ENCODE assay signal across 8 cellular contexts in the genomic region with DNA sequence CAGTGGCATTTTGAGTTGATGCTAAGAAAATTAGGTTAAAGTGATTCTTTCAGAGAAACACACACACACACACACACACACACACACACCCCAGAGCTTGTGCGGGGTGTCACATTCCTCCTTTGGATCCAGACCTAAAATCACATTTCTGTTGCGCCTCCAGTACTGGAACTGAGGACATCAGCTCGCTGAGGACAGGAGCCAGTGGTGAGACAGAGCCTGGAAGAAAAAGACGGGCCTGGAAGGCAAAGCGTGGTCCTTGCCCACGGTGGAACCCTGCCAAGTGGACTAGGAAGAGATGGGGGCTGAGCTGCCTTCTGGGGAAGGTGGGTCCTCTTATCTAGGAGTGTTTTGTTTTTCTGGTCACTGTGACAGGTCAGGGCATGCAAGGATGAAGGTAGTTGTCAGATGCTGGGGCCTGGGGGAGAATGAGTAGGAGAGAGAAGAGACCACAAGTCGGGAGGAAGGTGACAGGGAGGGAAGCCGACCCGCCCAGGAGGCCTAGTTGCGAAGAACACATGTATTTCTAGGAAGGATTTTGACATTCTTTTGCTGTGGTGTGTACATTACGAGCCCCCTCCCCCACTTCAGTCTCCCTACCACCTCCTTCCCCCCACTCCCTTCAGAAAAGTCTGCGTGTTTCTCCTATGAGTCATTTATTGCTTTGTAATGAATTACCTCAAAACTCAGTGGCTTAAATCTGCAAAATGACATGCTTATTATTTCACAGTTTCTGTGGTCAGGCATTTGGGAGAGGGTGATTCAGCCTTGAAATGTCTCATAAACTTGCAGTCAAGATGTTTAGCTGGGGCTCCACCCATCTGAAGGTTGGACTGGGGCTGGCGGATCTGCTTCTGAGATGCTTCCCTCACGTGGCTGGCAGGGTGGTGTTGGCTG. TPM values are rescaled to one million over a fixed set of nuclear protein-coding genes. Genes with fewer than 3 reads are reported as not detected.
A peak's percentile ranks its signal among the peaks of the same experiment; 100 is the strongest.
DNase-seq lines count a peak whose midpoint lies in the region; ATAC-seq and TF ChIP-seq lines count a peak whose summit lies in the region.

No MANE protein-coding gene starts in this region.

- peaks cover 0 to 23% (median 13%) of the 10 kb centered on the region in 11 experiments; a peak in 12 of 22 replicates for H4K20me1 ChIP-seq in BLaER1 treated with 17β-estradiol and CSF1 and Interleukin-3, amounts not matched to agents 10 nM and 100 nM

- H3K4me3 Mint-ChIP-seq in activated T-cell treated with anti-CD3 and anti-CD28 coated beads, Interleukin-2, amount 50 U/mL, for 72 hours = peak overlapping the region in 1 of 2 donors; percentile 33

- peak; percentile 61; the same call in 1 of the 2 replicates for TF ChIP-seq EP300 in Ishikawa (IDR thresholded peaks at IDR 0.05; ENCODE audit: borderline replicate concordance)

- peaks cover 5 to 16% (median 13%) of the 10 kb centered on the region in 11 experiments; a peak in 20 of 22 replicates for H3K9me3 ChIP-seq in BLaER1 treated with 17β-estradiol and CSF1 and Interleukin-3, amounts not matched to agents 10 nM and 100 nM (replicated peaks in 1 of 11)
- H3K9me3 ChIP-seq in mesenchymal stem cell (ENCODE audit: control insufficient read depth, low read length) = peaks cover 29% of the 10 kb centered on the region

- H3K18ac ChIP-seq in mesenchymal stem cell (ENCODE audit: low read depth in 1 of 2, low read length in 2 of 2) = peak overlapping the region; percentile 82 to 84

- H3K23ac ChIP-seq in mesenchymal stem cell (ENCODE audit: low read length in 2 of 2) = no peak overlapping the region

- H3K4me2 ChIP-seq in BLaER1 treated with 17β-estradiol and CSF1 and Interleukin-3, amounts not matched to agents 10 nM and 100 nM = peak overlapping the region in 10 of 11 experiments; percentile 10 to 74 (median 60); a peak in 19 of 22 replicates
- peak overlapping the region; percentile 1 for H3K4me2 ChIP-seq in mesenchymal stem cell (ENCODE audit: low read length, poor library complexity, severe bottlenecking)

- H3K4ac ChIP-seq in mesenchymal stem cell (ENCODE audit: low read depth in 1 of 2, low read length in 2 of 2) = peak overlapping the region in 1 of 2 experiments; percentile 87

- H2BK5ac ChIP-seq in mesenchymal stem cell (ENCODE audit: low read depth, low read length, poor library complexity, severe bottlenecking) = peak overlapping the region; percentile 99

- peaks cover 0 to 2% of the 10 kb centered on the region in 2 donors for H3K9me3 Mint-ChIP-seq in activated T-cell treated with anti-CD3 and anti-CD28 coated beads, Interleukin-2, amount 50 U/mL, for 72 hours

- H3K36me3 ChIP-seq in BLaER1 treated with 17β-estradiol and CSF1 and Interleukin-3, amounts not matched to agents 10 nM and 100 nM = no peaks in the 10 kb centered on the region
- peaks cover 0 to 8% of the 10 kb centered on the region in 2 experiments for H3K36me3 ChIP-seq in mesenchymal stem cell (ENCODE audit: control insufficient read depth in 1 of 2, insufficient read depth in 2 of 2, low read depth in 1 of 2, low read length in 2 of 2)

- H2AK5ac ChIP-seq in mesenchymal stem cell (ENCODE audit: low read length, severe bottlenecking) = peak overlapping the region; percentile 98

- H3K4me3 ChIP-seq in BLaER1 treated with 17β-estradiol and CSF1 and Interleukin-3, amounts not matched to agents 10 nM and 100 nM = no peak overlapping the region
- peak overlapping the region in 1 of 2 experiments; percentile 47 for H3K4me3 ChIP-seq in mesenchymal stem cell (ENCODE audit: insufficient read depth in 1 of 2, low read depth in 1 of 2, low read length in 2 of 2)

- no peak for TF ChIP-seq RAD21 in Ishikawa (IDR thresholded peaks at IDR 0.05; ENCODE audit: low read depth)

- peak overlapping the region; percentile 75 for H2BK12ac ChIP-seq in mesenchymal stem cell (ENCODE audit: low read length in 2 of 2)

- H3K36me3 Mint-ChIP-seq in activated T-cell treated with anti-CD3 and anti-CD28 coated beads, Interleukin-2, amount 50 U/mL, for 72 hours (ENCODE audit: insufficient read depth in 2 of 2) = peaks cover 3 to 6% of the 10 kb centered on the region in 2 donors

- peak overlapping the region in 8 of 11 experiments; percentile 6 to 62 (median 47); a peak in 10 of 22 replicates for H3K27ac ChIP-seq in BLaER1 treated with 17β-estradiol and CSF1 and Interleukin-3, amounts not matched to agents 10 nM and 100 nM
- peak overlapping the region; percentile 98 for H3K27ac ChIP-seq in mesenchymal stem cell (ENCODE audit: low read length, poor library complexity, severe bottlenecking)

- ATAC-seq in activated T-cell treated with anti-CD3 and anti-CD28 coated beads, Interleukin-2, amount 50 U/mL, for 72 hours (replicated peaks in 1 of 2) = peak; percentile 84 to 86
- ATAC-seq in HG03025 (IDR thresholded peaks at IDR 0.05; ENCODE audit: low FRiP score, unreplicated experiment) = no peak
- no peak for ATAC-seq in GM18907 (IDR thresholded peaks at IDR 0.05; ENCODE audit: unreplicated experiment)

- H3K14ac ChIP-seq in mesenchymal stem cell (ENCODE audit: low read length in 2 of 2) = peak overlapping the region in 1 of 2 experiments; percentile 3

- H3K9ac ChIP-seq in BLaER1 treated with 17β-estradiol and CSF1 and Interleukin-3, amounts not matched to agents 10 nM and 100 nM = no peak overlapping the region
- H3K9ac ChIP-seq in mesenchymal stem cell (ENCODE audit: low read length) = no peak overlapping the region

- H3K27ac Mint-ChIP-seq in activated T-cell treated with anti-CD3 and anti-CD28 coated beads, Interleukin-2, amount 50 U/mL, for 72 hours = no peak overlapping the region

- peaks cover 28% of the 10 kb centered on the region for H3K27me3 Mint-ChIP-seq in activated T-cell treated with anti-CD3 and anti-CD28 coated beads, Interleukin-2, amount 50 U/mL, for 72 hours (ENCODE audit: low read depth)

- no peaks in the 10 kb centered on the region for H3K79me1 ChIP-seq in mesenchymal stem cell (replicated peaks; ENCODE audit: low read length, poor library complexity, severe bottlenecking)

- 24% methylated on average over 8 of the region's 14 CpGs for WGBS in mesenchymal stem cell

- H4K91ac ChIP-seq in mesenchymal stem cell (ENCODE audit: low read length) = peak overlapping the region; percentile 81

- H2BK120ac ChIP-seq in mesenchymal stem cell (ENCODE audit: low read depth, low read length) = peak overlapping the region; percentile 79

- no peak overlapping the region for H4K8ac ChIP-seq in mesenchymal stem cell (ENCODE audit: low read length)

- H2AFZ ChIP-seq in mesenchymal stem cell (ENCODE audit: low read depth, low read length) = peak overlapping the region; percentile 67

- H2BK15ac ChIP-seq in mesenchymal stem cell (ENCODE audit: low read depth, poor library complexity, severe bottlenecking) = peak overlapping the region; percentile 46

- peaks cover 35% of the 10 kb centered on the region for H3K4me1 Mint-ChIP-seq in activated T-cell treated with anti-CD3 and anti-CD28 coated beads, Interleukin-2, amount 50 U/mL, for 72 hours (ENCODE audit: low read depth)

- DNase-seq in activated T-cell treated with anti-CD3 and anti-CD28 coated beads, Interleukin-2, amount 50 U/mL, for 72 hours = peak; percentile 45 to 63
- peak; percentile 95 for DNase-seq in mesenchymal stem cell
- DNase-seq in NCI-H2107 treated with DMSO at 0.1 percent for 48 hours (lab: John Stamatoyannopoulos, UW; ENCODE audit: unreplicated experiment) = no peak
- no peak for DNase-seq in cerebellar nuclear complex (lab: John Stamatoyannopoulos, UW)

- H3K4me1 ChIP-seq in BLaER1 treated with 17β-estradiol and CSF1 and Interleukin-3, amounts not matched to agents 10 nM and 100 nM = peaks cover 8 to 57% (median 49%) of the 10 kb centered on the region in 10 experiments; a peak in 19 of 20 replicates
- peaks cover 36% of the 10 kb centered on the region for H3K4me1 ChIP-seq in mesenchymal stem cell (ENCODE audit: control insufficient read depth, insufficient read depth, low read depth, low read length)

- H3K27me3 ChIP-seq in BLaER1 treated with 17β-estradiol and CSF1 and Interleukin-3, amounts not matched to agents 10 nM and 100 nM = peaks cover 20 to 34% (median 27%) of the 10 kb centered on the region in 11 experiments
- H3K27me3 ChIP-seq in mesenchymal stem cell (ENCODE audit: control insufficient read depth in 1 of 2, insufficient read depth in 1 of 2, low read length in 2 of 2) = peaks cover 0 to 60% of the 10 kb centered on the region in 2 experiments

TF ChIP-seq in Ishikawa, 13 proteins besides CTCF, POLR2A, EP300 and RAD21 (continues in another document):
- TF ChIP-seq, protein P1, sequence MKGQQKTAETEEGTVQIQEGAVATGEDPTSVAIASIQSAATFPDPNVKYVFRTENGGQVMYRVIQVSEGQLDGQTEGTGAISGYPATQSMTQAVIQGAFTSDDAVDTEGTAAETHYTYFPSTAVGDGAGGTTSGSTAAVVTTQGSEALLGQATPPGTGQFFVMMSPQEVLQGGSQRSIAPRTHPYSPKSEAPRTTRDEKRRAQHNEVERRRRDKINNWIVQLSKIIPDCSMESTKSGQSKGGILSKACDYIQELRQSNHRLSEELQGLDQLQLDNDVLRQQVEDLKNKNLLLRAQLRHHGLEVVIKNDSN (IDR thresholded peaks at IDR 0.05) = peak; percentile 60
- TF ChIP-seq TCF12 (IDR thresholded peaks at IDR 0.05; ENCODE audit: low read depth) = peak; percentile 73
- no peak for TF ChIP-seq EGR1 (IDR thresholded peaks at IDR 0.05)
- TF ChIP-seq CEBPB (IDR thresholded peaks at IDR 0.05) = no peak
- TF ChIP-seq, protein P2, sequence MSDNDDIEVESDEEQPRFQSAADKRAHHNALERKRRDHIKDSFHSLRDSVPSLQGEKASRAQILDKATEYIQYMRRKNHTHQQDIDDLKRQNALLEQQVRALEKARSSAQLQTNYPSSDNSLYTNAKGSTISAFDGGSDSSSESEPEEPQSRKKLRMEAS (IDR thresholded peaks at IDR 0.05) = no peak
- peak; percentile 82 for TF ChIP-seq TEAD4 (IDR thresholded peaks at IDR 0.05)

RNA-seq across cellular contexts. Expression of a gene that starts 4.8 kb away (rescaled TPM):
- total RNA-seq in activated T-cell treated with anti-CD3 and anti-CD28 coated beads, Interleukin-2, amount 50 U/mL, for 72 hours = under 1 TPM; 0.58 to 0.62 TPM
- polyA plus RNA-seq in mesenchymal stem cell (2013, experiment 1 of 2) = 5.2 TPM
- 5.1 TPM for polyA plus RNA-seq in mesenchymal stem cell (2013, experiment 2 of 2)

RNA-seq across cellular contexts. Expression of a gene that starts 54.1 kb away (rescaled TPM):
- total RNA-seq in activated T-cell treated with anti-CD3 and anti-CD28 coated beads, Interleukin-2, amount 50 U/mL, for 72 hours = 100 to 1,000 TPM in 1 of 2 donors, 10 to 100 TPM in 1; 94.0 to 116 TPM
- 0.06 TPM for polyA plus RNA-seq in mesenchymal stem cell (2013, experiment 1 of 2)
- 0.04 TPM for polyA plus RNA-seq in mesenchymal stem cell (2013, experiment 2 of 2)

Comparison
In these comparisons a context has a peak if more than half of its experiments do, and no peak if none do; other contexts are left out.
1. ATAC-seq: peak in activated T-cell treated with anti-CD3 and anti-CD28 coated beads, Interleukin-2, amount 50 U/mL, for 72 hours (2 of 2); none in HG03025 (single experiment) and GM18907 (single experiment).
2. DNase-seq: peak in activated T-cell treated with anti-CD3 and anti-CD28 coated beads, Interleukin-2, amount 50 U/mL, for 72 hours (2 of 2) and mesenchymal stem cell (single experiment); none in NCI-H2107 treated with DMSO at 0.1 percent for 48 hours (single experiment) and cerebellar nuclear complex (0 of 2).